In the genomic region with DNA sequence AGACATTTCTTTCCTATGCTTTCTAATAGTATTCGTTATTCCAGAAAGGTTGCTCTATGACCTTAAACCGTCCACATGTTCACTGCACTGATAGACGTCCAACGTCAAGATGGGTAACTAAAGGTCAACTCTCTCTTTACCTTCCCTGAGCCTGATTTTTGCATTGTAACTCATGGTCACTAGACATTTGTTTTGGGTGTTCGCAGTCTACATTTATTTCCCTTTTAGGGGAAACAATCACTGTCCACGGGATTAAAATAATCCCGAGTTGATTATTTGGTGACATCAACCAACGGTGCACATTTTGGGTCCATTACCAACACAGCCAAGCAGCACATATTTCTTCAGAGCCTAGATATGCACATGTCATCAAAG, we compare ENCODE assay signal across 8 cellular contexts. TPM values are rescaled to one million over a fixed set of nuclear protein-coding genes. Genes with fewer than 3 reads are reported as not detected.
DNase-seq lines count a peak whose midpoint lies in the region; ATAC-seq and TF ChIP-seq lines count a peak whose summit lies in the region.

No MANE protein-coding gene starts in this region.

- in situ Hi-C loops in astrocyte of the cerebellum (cut with HindIII; ENCODE audit: low sequenced_read_pairs), result no loop called here

- TF ChIP-seq POLR2A in lower leg skin (IDR thresholded peaks at IDR 0.05), result no peak

- peak overlapping the region; percentile 63 for H3K4me3 ChIP-seq in astrocyte of the cerebellum (ENCODE audit: low read depth, low read length)
- H3K4me3 ChIP-seq in lower leg skin (ENCODE audit: low read depth, poor library complexity, severe bottlenecking), result peak overlapping the region; percentile 78
- peak overlapping the region; percentile 88 for H3K4me3 ChIP-seq in urinary bladder (ENCODE audit: low read depth, low read length)

- peak overlapping the region in 6 of 7 donors; percentile 42 to 90 (median 72) for H3K27ac Mint-ChIP-seq in CD14-positive monocyte

- no peaks in the 10 kb centered on the region for H3K4me1 ChIP-seq in urinary bladder (ENCODE audit: insufficient read depth)

- DNase-seq in CD14-positive monocyte (ENCODE audit: low spot score), result no peak
- no peak for DNase-seq in astrocyte of the cerebellum (ENCODE audit: low read depth)
- no peak for DNase-seq in lower leg skin (ENCODE audit: low spot score in 2 of 2)
- no peak for DNase-seq in MV-4-11 (lab: John Stamatoyannopoulos, UW)
- DNase-seq in D341Med (ENCODE audit: low spot score), result no peak

- H3K9me3 Mint-ChIP-seq in CD14-positive monocyte, result no peaks in the 10 kb centered on the region

- TF ChIP-seq CTCF in CD14-positive monocyte (IDR thresholded peaks at IDR 0.05), result no peak
- no peak for TF ChIP-seq CTCF in astrocyte of the cerebellum (IDR thresholded peaks at IDR 0.05; ENCODE audit: low read depth, low read length, missing control alignments)
- TF ChIP-seq CTCF in lower leg skin (IDR thresholded peaks at IDR 0.05), result no peak

- peak; percentile 16 for ATAC-seq in HG02884 (IDR thresholded peaks at IDR 0.05; ENCODE audit: unreplicated experiment)
- ATAC-seq in GM18520 (IDR thresholded peaks at IDR 0.05; ENCODE audit: unreplicated experiment), result no peak

- H3K36me3 Mint-ChIP-seq in CD14-positive monocyte, result no peaks in the 10 kb centered on the region

- no peaks in the 10 kb centered on the region for H3K36me3 ChIP-seq in urinary bladder (ENCODE audit: insufficient read depth)

- intact Hi-C loops in CD14-positive monocyte (cut with micrococcal nuclease), result loop anchor here (10.0 kb wide), 3 partner anchors 54 to 174 kb away; partner anchors contain the start of genes CYP2U1 (in 1 of the 2) and SGMS2 (in 1 of the 2)
- intact Hi-C loops in lower leg skin (cut with DNase I; ENCODE audit: low total_unique reads), result no loop called here

- peak overlapping the region; percentile 92 to 98 for H3K4me3 Mint-ChIP-seq in CD14-positive monocyte

- H3K27me3 Mint-ChIP-seq in CD14-positive monocyte (ENCODE audit: low read depth in 3 of 3), result no peaks in the 10 kb centered on the region

- WGBS in lower leg skin, 2 donors, result 6 to 8% methylated on average over 8 of the region's 8 CpGs
- WGBS in urinary bladder, result 8% methylated on average over 8 of the region's 8 CpGs

- no peak overlapping the region for H3K27ac ChIP-seq in urinary bladder (ENCODE audit: low read depth)

- H3K4me1 Mint-ChIP-seq in CD14-positive monocyte, result peaks cover 41% of the 10 kb centered on the region

RNA-seq across cellular contexts. Expression of gene HADH, which starts 0.5 kb away (rescaled TPM):
- polyA plus RNA-seq in CD14-positive monocyte, result 10 to 100 TPM; 19.4 TPM
- 10 to 100 TPM; 31.5 to 39.9 (median 35.3) TPM for total RNA-seq in lower leg skin
- total RNA-seq in urinary bladder, result 28.1 TPM
- polyA plus RNA-seq in urinary bladder, result 61.0 TPM

RNA-seq across cellular contexts. Expression of gene CYP2U1, which starts 57.8 kb away (rescaled TPM):
- 1 to 10 TPM; 1.5 to 1.7 TPM for polyA plus RNA-seq in CD14-positive monocyte
- total RNA-seq in lower leg skin, result 1 to 10 TPM; 2.2 to 5.8 (median 4.8) TPM
- total RNA-seq in urinary bladder, result 16.4 TPM
- 8.9 TPM for polyA plus RNA-seq in urinary bladder
